ENCODE assay signal across 14 cellular contexts in the genomic region with DNA sequence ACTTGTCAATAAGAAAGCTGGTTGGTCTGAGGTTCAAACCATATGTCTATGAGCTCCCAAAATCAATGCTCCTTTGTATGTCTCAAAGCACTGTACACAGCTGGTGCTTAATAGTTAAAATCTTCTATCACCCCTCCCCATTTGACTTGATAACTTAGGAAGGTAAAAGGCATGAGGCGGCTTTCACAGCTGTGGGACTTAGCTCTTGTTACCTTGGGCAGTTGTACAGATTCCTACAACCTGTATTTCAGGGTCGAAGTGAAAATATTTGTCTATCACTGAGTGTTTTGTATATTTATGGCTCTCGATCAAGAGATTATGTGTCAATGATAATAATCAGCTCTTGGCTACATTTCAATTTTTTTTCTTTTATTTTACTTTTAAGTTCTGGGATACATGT. TPM values are rescaled to one million over a fixed set of nuclear protein-coding genes. Genes with fewer than 3 reads are reported as not detected.
DNase-seq lines count a peak whose midpoint lies in the region; ATAC-seq and TF ChIP-seq lines count a peak whose summit lies in the region.
"Had no signal": no experiment of that assay in that cellular context is flagged by ENCODE, and none has a peak within 500 bp of the region (broad histone marks: within the 10 kb centered on the region; RNA-seq: fewer than 3 reads in every experiment).

No MANE protein-coding gene starts in this region.

- H3K9ac ChIP-seq in fibroblast of lung (ENCODE audit: insufficient read depth, low read length), result no peak overlapping the region

- ATAC-seq in T-cell (replicated peaks in 1 of 4), result no peak
- no peak for ATAC-seq in GM19324 (IDR thresholded peaks at IDR 0.05; ENCODE audit: low FRiP score, unreplicated experiment)
- no peak for ATAC-seq in HG02610 (IDR thresholded peaks at IDR 0.05; ENCODE audit: unreplicated experiment)

- CTCF ChIA-PET in Calu3 (lab: Charles Lee) (interaction anchor here (0.6 kb wide), 1 partner anchor 68 kb away, joined by 4 read pairs; no protein-coding TSS in a partner anchor), T-cell (lab: Charles Lee) (interaction anchor here (0.5 to 2.4 kb wide), 7 partner anchors 18 to 459 kb away, joined by 3 to 10 read pairs (median 3); a partner anchor contains a TSS)

- H3K9me3 ChIP-seq in fibroblast of lung (ENCODE audit: control insufficient read depth, insufficient read depth, low read depth, low read length), result no peaks in the 10 kb centered on the region
- H3K9me3 ChIP-seq: heart left ventricle, lower lobe of right lung, prostate gland had no signal

- peak overlapping the region; percentile 28 for H3K4me2 ChIP-seq in fibroblast of lung (ENCODE audit: extremely low read depth, insufficient read depth, low read length)

- H3K4me1 ChIP-seq in fibroblast of lung (ENCODE audit: control insufficient read depth, extremely low read depth, insufficient read depth, low read length), result peaks cover 5% of the 10 kb centered on the region

- peaks cover 4% of the 10 kb centered on the region for H3K36me3 ChIP-seq in fibroblast of lung (ENCODE audit: control insufficient read depth, insufficient read depth, low read length)
- H3K36me3 ChIP-seq: prostate gland had no signal

- intact Hi-C loops in Calu3 (cut with micrococcal nuclease; ENCODE audit: unreplicated experiment), result no loop called here

- H3K4me1 Mint-ChIP-seq in Calu3 (ENCODE audit: low read depth, unreplicated experiment) (peaks cover 20% of the 10 kb centered on the region), T-cell (peaks cover 46 to 49% (median 48%) of the 10 kb centered on the region in 3 donors)

- no peak overlapping the region for H3K27ac Mint-ChIP-seq in Calu3 (ENCODE audit: unreplicated experiment)
- H3K27ac Mint-ChIP-seq in T-cell, result no peak overlapping the region

- no TSS peak for BruUV-seq in Calu3 (replicated peaks; lab: Mats Ljungman, UMichigan)

- H3K27ac ChIP-seq in 22Rv1 (peak overlapping the region; percentile 91), fibroblast of lung (ENCODE audit: insufficient read depth, low read length) (no peak overlapping the region)

- H3K27me3 Mint-ChIP-seq in Calu3 (ENCODE audit: unreplicated experiment), result no peaks in the 10 kb centered on the region
- H3K27me3 Mint-ChIP-seq in T-cell, result no peaks in the 10 kb centered on the region

- peaks cover 52% of the 10 kb centered on the region for H3K36me3 Mint-ChIP-seq in Calu3 (ENCODE audit: insufficient read depth, unreplicated experiment)
- H3K36me3 Mint-ChIP-seq in T-cell, result peaks cover 19% of the 10 kb centered on the region

- H3K27me3 ChIP-seq in fibroblast of lung (ENCODE audit: control insufficient read depth, insufficient read depth, low read length), result no peaks in the 10 kb centered on the region
- H3K27me3 ChIP-seq: heart left ventricle had no signal

- H4K20me1 ChIP-seq in fibroblast of lung (ENCODE audit: control insufficient read depth, extremely low read depth, insufficient read depth, low read length), result no peaks in the 10 kb centered on the region

- DNase-seq in Calu3 (no peak), T-cell (no peak), fibroblast of lung (ENCODE audit: low read depth in 2 of 2) (no peak), KG1 (lab: John Stamatoyannopoulos, UW) (no peak), GM03348 (ENCODE audit: low spot score) (no peak)
- DNase-seq: C1 segment of cervical spinal cord; heart left ventricle; lower lobe of right lung; SHP77 treated with DMSO at 0.1 percent for 48 hours; stimulated activated naive CD4-positive, alpha-beta T cell had no signal

- H3K9me3 Mint-ChIP-seq in Calu3 (ENCODE audit: low read depth, unreplicated experiment), result no peaks in the 10 kb centered on the region
- no peaks in the 10 kb centered on the region for H3K9me3 Mint-ChIP-seq in T-cell

- H2AFZ ChIP-seq in fibroblast of lung (ENCODE audit: low read length), result no peak overlapping the region

- H3K79me2 ChIP-seq in fibroblast of lung (ENCODE audit: control insufficient read depth, insufficient read depth, low read length), result peaks cover 36% of the 10 kb centered on the region

- H3K4me3 Mint-ChIP-seq in Calu3 (ENCODE audit: low read depth, unreplicated experiment) (peak overlapping the region; percentile 87), T-cell (peak overlapping the region; percentile 97 to 99 (median 99))

- H3K4me3 ChIP-seq in fibroblast of lung (replicated peaks in 1 of 4; ENCODE audit: control extremely low read depth in 1 of 4, insufficient read depth in 1 of 4, low read depth in 3 of 4, low read length in 4 of 4), result no peak overlapping the region

- TF ChIP-seq CTCF in 22Rv1 (IDR thresholded peaks at IDR 0.05), result no peak
- no peak for TF ChIP-seq CTCF in Calu3 (IDR thresholded peaks at IDR 0.05; ENCODE audit: unreplicated experiment)
- TF ChIP-seq CTCF in fibroblast of lung (conservative IDR thresholded peaks at IDR 0.05 in 1 of 2, IDR thresholded peaks at IDR 0.05 in 1 of 2; ENCODE audit: low read depth in 1 of 2, low read length in 2 of 2), result no peak

- POLR2A ChIA-PET in T-cell (lab: Charles Lee), result interaction anchor here in 1 of 2 donors (0.5 to 1.4 kb wide), 4 partner anchors 18 to 1208 kb away, joined by 3 to 9 read pairs (median 6); a partner anchor contains a TSS

RNA-seq across cellular contexts. Expression of a gene that starts 1.0 kb away (rescaled TPM):
- total RNA-seq in Calu3 (2022) (36.7 and 40.0 TPM in 2 replicates), T-cell (10 to 100 TPM in 3 of 5 donors, 1 to 10 TPM in 2; 5.9 to 15.2 (median 13.2) TPM), fibroblast of lung (25.9 and 29.7 TPM in 2 replicates)
- 60.2 and 62.0 TPM in 2 replicates for polyA plus RNA-seq in fibroblast of lung
- 32.9 and 36.1 TPM in 2 replicates for polyA plus RNA-seq in fibroblast of lung (2012)
- 1.8 and 2.8 TPM in 2 replicates for polyA minus RNA-seq in fibroblast of lung (ENCODE audit: low replicate concordance)

RNA-seq across cellular contexts. Expression of a gene that starts 31.6 kb away (rescaled TPM):
- total RNA-seq in Calu3 (2022) (135 and 144 TPM in 2 replicates), T-cell (10 to 100 TPM; 53.7 to 86.0 (median 60.7) TPM), fibroblast of lung (52.4 and 54.2 TPM in 2 replicates)
- 67.9 and 78.2 TPM in 2 replicates for polyA plus RNA-seq in fibroblast of lung
- 49.9 and 52.6 TPM in 2 replicates for polyA plus RNA-seq in fibroblast of lung (2012)
- polyA minus RNA-seq in fibroblast of lung (ENCODE audit: low replicate concordance), result 5.4 and 7.4 TPM in 2 replicates
